ENCODE assay signal across 29 cellular contexts in the genomic region with DNA sequence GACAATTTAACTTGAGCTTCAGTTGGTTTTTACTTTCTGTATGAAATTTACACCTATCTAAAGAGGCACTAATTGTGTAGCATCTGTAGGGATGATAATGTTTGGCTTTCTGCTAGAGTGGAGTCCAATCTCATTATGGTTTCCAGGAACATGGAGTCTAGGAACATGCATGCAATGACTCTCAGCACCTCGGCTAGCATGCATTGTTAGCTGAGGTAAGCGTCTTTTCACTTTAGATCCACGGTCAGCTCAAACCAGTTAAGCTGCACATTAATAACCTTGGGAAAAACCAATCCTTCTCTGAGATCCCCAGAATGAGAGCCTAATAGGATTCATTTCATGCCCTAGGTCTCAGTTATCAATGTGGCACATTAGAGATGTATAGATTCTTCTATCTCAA. TPM values are rescaled to one million over a fixed set of nuclear protein-coding genes. Genes with fewer than 3 reads are reported as not detected.
"Had no signal": no experiment of that assay in that cellular context is flagged by ENCODE, and none has a peak within 500 bp of the region (broad histone marks: within the 10 kb centered on the region; RNA-seq: fewer than 3 reads in every experiment).

No MANE protein-coding gene starts in this region.

- H3K4me1 ChIP-seq: left lung, lower lobe of right lung, parathyroid adenoma, psoas muscle, right atrium auricular region, right lobe of liver, tibial nerve, uterus had no signal

- H2AFZ ChIP-seq: parathyroid adenoma had no signal

- H3K4me2 ChIP-seq: smooth muscle cell had no signal

- H3K9ac ChIP-seq: parathyroid adenoma had no signal

- H3K36me3 Mint-ChIP-seq: naive thymus-derived CD8-positive, alpha-beta T cell; stimulated activated memory B cell treated with anti-CD40 and anti-IgM and Interleukin-4, amounts not matched to agents 10 μg/mL and 1 μg/mL and 100 μg/mL, for 72 hours had no signal

- H3K27me3 ChIP-seq: right atrium auricular region, right lobe of liver, tibial nerve, uterus had no signal

- H3K27ac ChIP-seq: left lung, lower lobe of right lung, neutrophil, parathyroid adenoma, psoas muscle, right atrium auricular region, right lobe of liver, tibial nerve, uterus had no signal

- FAIRE-seq: kidney had no signal

- H3K36me3 ChIP-seq: left lung, lower lobe of right lung, neutrophil, right atrium auricular region, right lobe of liver, tibial nerve, uterus had no signal

- DNase-seq: kidney; left colon; left lung; lower lobe of right lung; mammary epithelial cell; mesenchymal stem cell; naive thymus-derived CD8-positive, alpha-beta T cell; occipital lobe; psoas muscle; right lobe of liver; stimulated activated CD4-positive, alpha-beta T cell treated with anti-CD3 and anti-CD28 coated beads, Interleukin-1b, Interleukin-23, amount 100 ng/mL, for 48 hours; stimulated activated CD4-positive, alpha-beta T cell treated with anti-CD3 and anti-CD28 coated beads, Interleukin-2, amount 100 ng/mL, for 48 hours; stimulated activated CD4-positive, alpha-beta T cell treated with anti-CD3 and anti-CD28 coated beads, Interleukin-4, amount 100 ng/mL, for 4 hours; stimulated activated CD8-positive, alpha-beta memory T cell treated with anti-CD3 and anti-CD28 coated beads, Interleukin-4, amount 100 ng/mL, for 48 hours; stimulated activated naive CD4-positive, alpha-beta T cell treated with Interleukin-2 at 50 U/mL for 16 hours; stimulated activated naive CD8-positive, alpha-beta T cell treated with anti-CD3 and anti-CD28 coated beads, Interleukin-15, amount 100 ng/mL, for 72 hours; substantia nigra; uterus had no signal

- H3K9me3 ChIP-seq: left lung, lower lobe of right lung, neutrophil, psoas muscle, right atrium auricular region, right lobe of liver, tibial nerve, uterus had no signal

- H3K9me3 Mint-ChIP-seq: nephron; neural crest cell; stimulated activated memory B cell treated with anti-CD40 and anti-IgM and Interleukin-4, amounts not matched to agents 10 μg/mL and 1 μg/mL and 100 μg/mL, for 72 hours; stimulated activated naive CD8-positive, alpha-beta T cell treated with anti-CD3 and anti-CD28 coated beads, Interleukin-15, amount 100 ng/mL, for 72 hours; type B pancreatic cell had no signal

- H3K79me2 ChIP-seq: parathyroid adenoma had no signal

- H3K4me1 Mint-ChIP-seq: naive thymus-derived CD8-positive, alpha-beta T cell; nephron; neural crest cell; stimulated activated memory B cell treated with anti-CD40 and anti-IgM and Interleukin-4, amounts not matched to agents 10 μg/mL and 1 μg/mL and 100 μg/mL, for 72 hours; stimulated activated naive CD8-positive, alpha-beta T cell treated with anti-CD3 and anti-CD28 coated beads, Interleukin-15, amount 100 ng/mL, for 72 hours had no signal

- H3K4me3 Mint-ChIP-seq: naive thymus-derived CD8-positive, alpha-beta T cell; nephron; neural crest cell; stimulated activated memory B cell treated with anti-CD40 and anti-IgM and Interleukin-4, amounts not matched to agents 10 μg/mL and 1 μg/mL and 100 μg/mL, for 72 hours; stimulated activated naive CD8-positive, alpha-beta T cell treated with anti-CD3 and anti-CD28 coated beads, Interleukin-15, amount 100 ng/mL, for 72 hours; type B pancreatic cell had no signal

- H3K27ac Mint-ChIP-seq: naive thymus-derived CD8-positive, alpha-beta T cell; nephron; stimulated activated memory B cell treated with anti-CD40 and anti-IgM and Interleukin-4, amounts not matched to agents 10 μg/mL and 1 μg/mL and 100 μg/mL, for 72 hours; stimulated activated naive CD8-positive, alpha-beta T cell treated with anti-CD3 and anti-CD28 coated beads, Interleukin-15, amount 100 ng/mL, for 72 hours had no signal

- H3K4me3 ChIP-seq: left lung, lower lobe of right lung, psoas muscle, right atrium auricular region, right lobe of liver, smooth muscle cell, tibial nerve, uterus had no signal

- ATAC-seq: left colon; left lung; lower lobe of right lung; naive thymus-derived CD8-positive, alpha-beta T cell; psoas muscle; right lobe of liver; stimulated activated memory B cell treated with anti-CD40 and anti-IgM and Interleukin-4, amounts not matched to agents 10 μg/mL and 1 μg/mL and 100 μg/mL, for 72 hours; stimulated activated naive CD8-positive, alpha-beta T cell treated with anti-CD3 and anti-CD28 coated beads, Interleukin-15, amount 100 ng/mL, for 72 hours had no signal

RNA-seq across cellular contexts. Expression of gene GDA, which starts 7.8 kb away (rescaled TPM):
- total RNA-seq: mammary epithelial cell; naive thymus-derived CD8-positive, alpha-beta T cell; osteocyte; posterior vena cava had no signal
- polyA plus RNA-seq: naive thymus-derived CD8-positive, alpha-beta T cell had no signal
